In the genomic region with DNA sequence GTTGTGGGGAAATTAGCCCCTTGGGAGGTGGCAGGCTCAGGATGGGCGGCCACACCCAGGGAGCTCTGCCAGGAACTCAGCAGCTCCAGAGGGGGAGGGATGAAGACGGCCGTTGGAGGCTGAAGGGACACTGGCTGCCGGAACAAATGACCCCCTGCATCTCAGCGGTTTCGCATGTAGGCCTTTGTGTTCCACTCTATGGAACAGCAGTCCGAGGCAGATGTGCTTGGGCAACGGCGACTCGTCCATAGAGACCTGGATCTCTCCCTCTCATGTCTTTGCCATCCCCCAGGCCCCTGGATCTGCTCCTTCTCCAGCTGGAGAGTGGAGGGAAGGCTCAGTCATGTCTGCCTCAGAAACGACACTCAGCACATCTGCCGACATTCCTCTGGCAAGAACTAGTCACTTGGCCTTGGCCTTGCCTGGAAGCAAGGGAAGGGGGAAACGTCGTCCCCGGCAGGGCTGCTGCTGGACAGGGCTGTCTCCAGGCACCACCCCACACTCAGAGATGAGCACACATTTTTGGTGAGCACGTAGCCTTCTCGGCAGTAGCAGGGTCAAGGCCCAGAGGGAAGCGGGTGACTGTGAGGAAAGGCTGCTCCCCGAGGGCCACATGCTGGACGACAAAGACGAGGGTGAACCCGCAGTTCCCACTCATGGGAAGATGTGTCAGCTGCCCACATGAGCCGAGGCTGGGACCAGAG, we compare ENCODE assay signal across 13 cellular contexts.
DNase-seq lines count a peak whose midpoint lies in the region; TF ChIP-seq lines count a peak whose summit lies in the region.
"Had no signal": no experiment of that assay in that cellular context is flagged by ENCODE, and none has a peak within 500 bp of the region (broad histone marks: within the 10 kb centered on the region; RNA-seq: fewer than 3 reads in every experiment).

No MANE protein-coding gene starts in this region.

- H3K9me3 ChIP-seq in adrenal gland (replicated peaks in 1 of 3) = no peaks in the 10 kb centered on the region
- no peaks in the 10 kb centered on the region for H3K9me3 ChIP-seq in right atrium auricular region
- no peaks in the 10 kb centered on the region for H3K9me3 ChIP-seq in skeletal muscle tissue (ENCODE audit: control insufficient read depth in 3 of 3, low read length in 3 of 3)
- no peaks in the 10 kb centered on the region for H3K9me3 ChIP-seq in Caco-2
- H3K9me3 ChIP-seq: lower lobe of right lung had no signal

- TF ChIP-seq POLR2A in adrenal gland (IDR thresholded peaks at IDR 0.05) = no peak

- H3K36me3 Mint-ChIP-seq in endothelial cell (ENCODE audit: low read depth, unreplicated experiment) (peaks cover 8% of the 10 kb centered on the region), Caco-2 (ENCODE audit: insufficient read depth, unreplicated experiment) (no peaks in the 10 kb centered on the region), type B pancreatic cell (peaks cover 4% of the 10 kb centered on the region)

- H3K9ac ChIP-seq in skeletal muscle tissue (ENCODE audit: low read depth in 1 of 3, low read length in 3 of 3) = no peak overlapping the region

- H3K4me3 ChIP-seq in adrenal gland = no peak overlapping the region
- no peak overlapping the region for H3K4me3 ChIP-seq in right atrium auricular region
- H3K4me3 ChIP-seq in skeletal muscle tissue (ENCODE audit: low read length in 3 of 3) = peak overlapping the region in 1 of 3 donors; percentile 13
- H3K4me3 ChIP-seq in Caco-2 (ENCODE audit: low read depth, low read length) = no peak overlapping the region
- H3K4me3 ChIP-seq: lower lobe of right lung had no signal

- POLR2A ChIA-PET in Caco-2 (lab: Charles Lee) = no interaction called here

- CTCF ChIA-PET in Caco-2 (lab: Charles Lee) = no interaction called here

- TF ChIP-seq CTCF in adrenal gland (IDR thresholded peaks at IDR 0.05) (no peak), right atrium auricular region (IDR thresholded peaks at IDR 0.05) (no peak), endothelial cell (IDR thresholded peaks at IDR 0.05; ENCODE audit: unreplicated experiment) (no peak), Caco-2 (IDR thresholded peaks at IDR 0.05; ENCODE audit: insufficient read depth in 1 of 2, low read depth in 1 of 2, low read length in 1 of 2, severe bottlenecking in 1 of 2, unreplicated experiment in 1 of 2) (no peak), type B pancreatic cell (conservative IDR thresholded peaks at IDR 0.05) (no peak)

- H3K27me3 ChIP-seq in adrenal gland (peaks cover 2% of the 10 kb centered on the region), right atrium auricular region (no peaks in the 10 kb centered on the region), skeletal muscle tissue (ENCODE audit: control insufficient read depth in 3 of 3, insufficient read depth in 3 of 3, low read length in 3 of 3) (peaks cover 10 to 14% (median 13%) of the 10 kb centered on the region in 3 donors), Caco-2 (replicated peaks; ENCODE audit: control insufficient read depth, insufficient read depth, low read length) (no peaks in the 10 kb centered on the region)

- H3K4me1 ChIP-seq in adrenal gland (replicated peaks in 1 of 2) = no peaks in the 10 kb centered on the region
- H3K4me1 ChIP-seq in right atrium auricular region = peaks cover 0 to 22% of the 10 kb centered on the region in 2 donors
- H3K4me1 ChIP-seq in skeletal muscle tissue (ENCODE audit: control insufficient read depth in 3 of 3, insufficient read depth in 3 of 3, low read length in 3 of 3) = peaks cover 0 to 5% (median 4%) of the 10 kb centered on the region in 3 donors
- no peaks in the 10 kb centered on the region for H3K4me1 ChIP-seq in Caco-2
- H3K4me1 ChIP-seq: lower lobe of right lung had no signal

- H3K36me3 ChIP-seq in adrenal gland (replicated peaks in 1 of 2) (no peaks in the 10 kb centered on the region), right atrium auricular region (no peaks in the 10 kb centered on the region), skeletal muscle tissue (ENCODE audit: control insufficient read depth in 3 of 3, insufficient read depth in 3 of 3, low read length in 3 of 3) (no peaks in the 10 kb centered on the region), Caco-2 (ENCODE audit: control insufficient read depth, insufficient read depth, low read length) (no peaks in the 10 kb centered on the region)
- H3K36me3 ChIP-seq: lower lobe of right lung had no signal

- intact Hi-C loops in adrenal gland (cut with DNase I) (no loop called here), Caco-2 (cut with micrococcal nuclease; ENCODE audit: unreplicated experiment) (no loop called here)

- peak overlapping the region in 1 of 5 donors; percentile 22 for H3K27ac ChIP-seq in adrenal gland
- peak overlapping the region; percentile 39 to 71 for H3K27ac ChIP-seq in right atrium auricular region
- peak overlapping the region; percentile 84 for H3K27ac ChIP-seq in skeletal muscle tissue (ENCODE audit: low read depth, low read length)
- H3K27ac ChIP-seq: HL-60, lower lobe of right lung had no signal

- H3K9me3 Mint-ChIP-seq in endothelial cell (ENCODE audit: unreplicated experiment) = peaks cover 6% of the 10 kb centered on the region
- H3K9me3 Mint-ChIP-seq in Caco-2 (ENCODE audit: unreplicated experiment) = peaks cover 6% of the 10 kb centered on the region
- peaks cover 9% of the 10 kb centered on the region for H3K9me3 Mint-ChIP-seq in type B pancreatic cell
- H3K9me3 Mint-ChIP-seq: stimulated activated naive CD8-positive, alpha-beta T cell treated with anti-CD3 and anti-CD28 coated beads, Interleukin-15, amount 100 ng/mL, for 72 hours had no signal

- H3K27ac Mint-ChIP-seq in endothelial cell (ENCODE audit: unreplicated experiment) (no peak overlapping the region), Caco-2 (ENCODE audit: unreplicated experiment) (no peak overlapping the region), type B pancreatic cell (no peak overlapping the region)

- H3K4me1 Mint-ChIP-seq in endothelial cell (ENCODE audit: unreplicated experiment) = peaks cover 2% of the 10 kb centered on the region
- no peaks in the 10 kb centered on the region for H3K4me1 Mint-ChIP-seq in Caco-2 (ENCODE audit: low read depth, unreplicated experiment)
- peaks cover 6% of the 10 kb centered on the region for H3K4me1 Mint-ChIP-seq in type B pancreatic cell (ENCODE audit: unreplicated experiment)

- 60 to 83% (median 68%) methylated on average over 11 to 23 of the region's 23 CpGs for WGBS in adrenal gland, 4 donors

- H3K27me3 Mint-ChIP-seq in endothelial cell (ENCODE audit: unreplicated experiment) = peaks cover 3% of the 10 kb centered on the region
- no peaks in the 10 kb centered on the region for H3K27me3 Mint-ChIP-seq in Caco-2 (ENCODE audit: insufficient read depth, unreplicated experiment)
- peaks cover 11% of the 10 kb centered on the region for H3K27me3 Mint-ChIP-seq in type B pancreatic cell

- BruUV-seq in Caco-2 (replicated peaks; lab: Mats Ljungman, UMichigan) = no TSS peak

- H3K4me3 Mint-ChIP-seq in endothelial cell (ENCODE audit: unreplicated experiment) (no peak overlapping the region), Caco-2 (ENCODE audit: unreplicated experiment) (no peak overlapping the region), type B pancreatic cell (no peak overlapping the region)
- H3K4me3 Mint-ChIP-seq: stimulated activated naive CD8-positive, alpha-beta T cell treated with anti-CD3 and anti-CD28 coated beads, Interleukin-15, amount 100 ng/mL, for 72 hours had no signal

- peak; percentile 32 for DNase-seq in ELR (ENCODE audit: low read depth)
- DNase-seq in adrenal gland = peak in 5 of 7 donors; percentile 16 to 39 (median 21)
- DNase-seq in right atrium auricular region (ENCODE audit: low spot score) = peak; percentile 72
- no peak for DNase-seq in endothelial cell (ENCODE audit: low spot score)
- no peak for DNase-seq in Caco-2
- DNase-seq in type B pancreatic cell (ENCODE audit: extremely low spot score, unreplicated experiment) = no peak
- no peak for DNase-seq in activated T-cell treated with anti-CD3 and anti-CD28 coated beads, Interleukin-2, amount 50 U/mL, for 1 hour
- DNase-seq: activated T-cell treated with anti-CD3 and anti-CD28 coated beads for 4 hours; lower lobe of right lung; NCI-H524; stimulated activated naive CD8-positive, alpha-beta T cell treated with anti-CD3 and anti-CD28 coated beads, Interleukin-15, amount 100 ng/mL, for 72 hours had no signal

Comparison
In these comparisons a context has a peak if more than half of its experiments do, and no peak if none do; other contexts are left out.
1. DNase-seq: peak in ELR (single experiment), adrenal gland (5 of 7) and right atrium auricular region (single experiment); none in endothelial cell (single experiment), Caco-2 (0 of 2), type B pancreatic cell (single experiment) and activated T-cell treated with anti-CD3 and anti-CD28 coated beads, Interleukin-2, amount 50 U/mL, for 1 hour (single experiment).